25 cellular contexts compared by ENCODE assay signal in genomic region chr3:184642623-184643308, GRCh38.
DNase-seq lines count a peak whose midpoint lies in the region; ATAC-seq and TF ChIP-seq lines count a peak whose summit lies in the region.
"Had no signal": no experiment of that assay in that cellular context is flagged by ENCODE, and none has a peak within 500 bp of the region (broad histone marks: within the 10 kb centered on the region; RNA-seq: fewer than 3 reads in every experiment).

No MANE protein-coding gene starts in this region.

- peak overlapping the region; percentile 7 for H3K18ac ChIP-seq in mesendoderm (ENCODE audit: low read length)

- no peaks in the 10 kb centered on the region for H3K79me1 ChIP-seq in mesendoderm (ENCODE audit: low read length)

- no peak overlapping the region for H3K4me2 ChIP-seq in mesendoderm (ENCODE audit: low read length)

- H4K8ac ChIP-seq in mesendoderm (ENCODE audit: low read depth, low read length): no peak overlapping the region

- H3K36me3 Mint-ChIP-seq in stimulated activated naive B cell treated with anti-CD40 and anti-IgM and Interleukin-4, amounts not matched to agents 10 μg/mL and 1 μg/mL and 100 μg/mL, for 72 hours: no peaks in the 10 kb centered on the region

- no peaks in the 10 kb centered on the region for H3K9me3 ChIP-seq in BE2C
- H3K9me3 ChIP-seq: psoas muscle, suprapubic skin had no signal

- H3K4ac ChIP-seq in mesendoderm (ENCODE audit: low read depth, low read length): peak overlapping the region; percentile 39

- H3K36me3 ChIP-seq in BE2C (no peaks in the 10 kb centered on the region), mesendoderm (ENCODE audit: control insufficient read depth, insufficient read depth, low read length) (no peaks in the 10 kb centered on the region)
- H3K36me3 ChIP-seq: suprapubic skin had no signal

- peak overlapping the region; percentile 44 for H2BK5ac ChIP-seq in mesendoderm (ENCODE audit: low read length)

- H3K4me1 Mint-ChIP-seq in stimulated activated naive B cell treated with anti-CD40 and anti-IgM and Interleukin-4, amounts not matched to agents 10 μg/mL and 1 μg/mL and 100 μg/mL, for 72 hours: peaks cover 3 to 5% of the 10 kb centered on the region in 2 donors
- H3K4me1 Mint-ChIP-seq: activated CD4-positive, alpha-beta T cell treated with anti-CD3 and anti-CD28 coated beads for 36 hours had no signal

- H4K5ac ChIP-seq in mesendoderm (ENCODE audit: low read length): no peak overlapping the region

- in situ Hi-C loops in KBM-7 (cut with MboI; ENCODE audit: low pct_unique_long_range_greater_than_20kb, low sequenced_read_pairs): no loop called here

- H3K56ac ChIP-seq in mesendoderm (ENCODE audit: low read length): peak overlapping the region; percentile 59

- H3K27me3 ChIP-seq in BE2C (no peaks in the 10 kb centered on the region), mesendoderm (ENCODE audit: insufficient read depth, low read length, poor library complexity) (no peaks in the 10 kb centered on the region)
- H3K27me3 ChIP-seq: suprapubic skin had no signal

- H3K27me3 Mint-ChIP-seq in stimulated activated naive B cell treated with anti-CD40 and anti-IgM and Interleukin-4, amounts not matched to agents 10 μg/mL and 1 μg/mL and 100 μg/mL, for 72 hours: peaks cover 4 to 17% of the 10 kb centered on the region in 2 donors
- H3K27me3 Mint-ChIP-seq: activated CD4-positive, alpha-beta T cell treated with anti-CD3 and anti-CD28 coated beads for 36 hours had no signal

- H2BK15ac ChIP-seq in mesendoderm (replicated peaks; ENCODE audit: low read depth): no peak overlapping the region

- H3K79me2 ChIP-seq in mesendoderm (ENCODE audit: control insufficient read depth, insufficient read depth, low read length): no peaks in the 10 kb centered on the region

- H3K4me3 Mint-ChIP-seq in stimulated activated naive B cell treated with anti-CD40 and anti-IgM and Interleukin-4, amounts not matched to agents 10 μg/mL and 1 μg/mL and 100 μg/mL, for 72 hours: no peak overlapping the region
- H3K4me3 Mint-ChIP-seq: activated CD4-positive, alpha-beta T cell treated with anti-CD3 and anti-CD28 coated beads for 36 hours; activated naive CD4-positive, alpha-beta T cell treated with anti-CD3 and anti-CD28 coated beads for 36 hours; T-helper 1 cell treated with Interleukin-12 subunit alpha and Interleukin-12 subunit beta and Interleukin-4 antibody, amounts not matched to agents 30 μg/mL and 1 μg/mL, for 36 hours had no signal

- no peak overlapping the region for H3K27ac ChIP-seq in mesendoderm (ENCODE audit: low read depth, low read length)
- H3K27ac ChIP-seq: psoas muscle, skin epidermis, suprapubic skin had no signal

- DNase-seq in BE2C: peak; percentile 38
- DNase-seq in KBM-7: peak; percentile 68
- peak; percentile 72 for DNase-seq in NCI-H82 (lab: John Stamatoyannopoulos, UW)
- peak; percentile 97 for DNase-seq in mesendoderm
- no peak for DNase-seq in HT-29 (ENCODE audit: low spot score)
- DNase-seq in retina: no peak
- no peak for DNase-seq in stimulated activated naive B cell treated with anti-CD40 and anti-IgM and Interleukin-4, amounts not matched to agents 10 μg/mL and 1 μg/mL and 100 μg/mL, for 72 hours
- DNase-seq: ACHN; activated CD4-positive, alpha-beta T cell treated with anti-CD3 and anti-CD28 coated beads for 36 hours; activated naive CD4-positive, alpha-beta T cell treated with anti-CD3 and anti-CD28 coated beads for 36 hours; activated T-cell treated with anti-CD3 and anti-CD28 coated beads, Interleukin-2, amount 50 U/mL, for 48 hours; amniotic stem cell; cortex of kidney; DMS79; glutamatergic neuron; IMR-90; midbrain; NK-92 treated with Interleukin-12 subunit alpha and Interleukin-12 subunit beta, amount 100 ng/mL, for 24 hours; stimulated activated CD4-positive, alpha-beta T cell treated with anti-CD3 and anti-CD28 coated beads, Interleukin-1b, Interleukin-23, amount 100 ng/mL, for 48 hours had no signal

- TF ChIP-seq CTCF in BE2C (IDR thresholded peaks at IDR 0.05; ENCODE audit: low read depth, low read length): no peak

- WGBS in mesendoderm (ENCODE audit: extremely low coverage, insufficient coverage, low lambda C conversion rate): no CpG with 5 or more reads among the region's 9 CpGs

- ATAC-seq in HG02981 (IDR thresholded peaks at IDR 0.05; ENCODE audit: unreplicated experiment): no peak
- no peak for ATAC-seq in stimulated activated naive B cell treated with anti-CD40 and anti-IgM and Interleukin-4, amounts not matched to agents 10 μg/mL and 1 μg/mL and 100 μg/mL, for 72 hours (replicated peaks)
- ATAC-seq: activated CD4-positive, alpha-beta T cell treated with anti-CD3 and anti-CD28 coated beads for 36 hours; GM12878; psoas muscle had no signal

- no peak overlapping the region for H3K23ac ChIP-seq in mesendoderm (ENCODE audit: low read length)

- H2AK5ac ChIP-seq in mesendoderm (ENCODE audit: low read length): no peak overlapping the region

- H3K4me1 ChIP-seq in BE2C (peaks cover 23% of the 10 kb centered on the region), mesendoderm (ENCODE audit: control insufficient read depth, low read depth, low read length) (peaks cover 28% of the 10 kb centered on the region)
- H3K4me1 ChIP-seq: psoas muscle had no signal

- no peak overlapping the region for H3K27ac Mint-ChIP-seq in stimulated activated naive B cell treated with anti-CD40 and anti-IgM and Interleukin-4, amounts not matched to agents 10 μg/mL and 1 μg/mL and 100 μg/mL, for 72 hours
- H3K27ac Mint-ChIP-seq: activated CD4-positive, alpha-beta T cell treated with anti-CD3 and anti-CD28 coated beads for 36 hours; activated naive CD4-positive, alpha-beta T cell treated with anti-CD3 and anti-CD28 coated beads for 36 hours; T-helper 1 cell treated with Interleukin-12 subunit alpha and Interleukin-12 subunit beta and Interleukin-4 antibody, amounts not matched to agents 30 μg/mL and 1 μg/mL, for 36 hours had no signal

- H3K4me3 ChIP-seq in BE2C (ENCODE audit: low read depth, low read length) (no peak overlapping the region), mesendoderm (ENCODE audit: low read length) (no peak overlapping the region)
- H3K4me3 ChIP-seq: GM12878, psoas muscle, skin epidermis, suprapubic skin had no signal

- H2BK120ac ChIP-seq in mesendoderm (ENCODE audit: low read depth, low read length): peak overlapping the region; percentile 45

- H3K9ac ChIP-seq in mesendoderm (ENCODE audit: low read length): peak overlapping the region; percentile 13

- no peaks in the 10 kb centered on the region for H3K9me3 Mint-ChIP-seq in stimulated activated naive B cell treated with anti-CD40 and anti-IgM and Interleukin-4, amounts not matched to agents 10 μg/mL and 1 μg/mL and 100 μg/mL, for 72 hours
- H3K9me3 Mint-ChIP-seq: activated naive CD4-positive, alpha-beta T cell treated with anti-CD3 and anti-CD28 coated beads for 36 hours; T-helper 1 cell treated with Interleukin-12 subunit alpha and Interleukin-12 subunit beta and Interleukin-4 antibody, amounts not matched to agents 30 μg/mL and 1 μg/mL, for 36 hours had no signal

Comparison
In these comparisons a context has a peak if more than half of its experiments do, and no peak if none do; other contexts are left out.
1. DNase-seq: peak in BE2C (single experiment), KBM-7 (single experiment), NCI-H82 (single experiment) and mesendoderm (single experiment); none in HT-29 (single experiment), retina (single experiment) and stimulated activated naive B cell treated with anti-CD40 and anti-IgM and Interleukin-4, amounts not matched to agents 10 μg/mL and 1 μg/mL and 100 μg/mL, for 72 hours (single experiment).